ENCODE assay signal across 1 cellular context in genomic region chr5:172776235-172776594, GRCh38.
TF ChIP-seq lines count a peak whose summit lies in the region.

No MANE protein-coding gene starts in this region.

TF ChIP-seq in HepG2, 621 proteins besides CTCF, POLR2A, EP300 and RAD21 (continued from another document):
- TF ChIP-seq, protein P1, sequence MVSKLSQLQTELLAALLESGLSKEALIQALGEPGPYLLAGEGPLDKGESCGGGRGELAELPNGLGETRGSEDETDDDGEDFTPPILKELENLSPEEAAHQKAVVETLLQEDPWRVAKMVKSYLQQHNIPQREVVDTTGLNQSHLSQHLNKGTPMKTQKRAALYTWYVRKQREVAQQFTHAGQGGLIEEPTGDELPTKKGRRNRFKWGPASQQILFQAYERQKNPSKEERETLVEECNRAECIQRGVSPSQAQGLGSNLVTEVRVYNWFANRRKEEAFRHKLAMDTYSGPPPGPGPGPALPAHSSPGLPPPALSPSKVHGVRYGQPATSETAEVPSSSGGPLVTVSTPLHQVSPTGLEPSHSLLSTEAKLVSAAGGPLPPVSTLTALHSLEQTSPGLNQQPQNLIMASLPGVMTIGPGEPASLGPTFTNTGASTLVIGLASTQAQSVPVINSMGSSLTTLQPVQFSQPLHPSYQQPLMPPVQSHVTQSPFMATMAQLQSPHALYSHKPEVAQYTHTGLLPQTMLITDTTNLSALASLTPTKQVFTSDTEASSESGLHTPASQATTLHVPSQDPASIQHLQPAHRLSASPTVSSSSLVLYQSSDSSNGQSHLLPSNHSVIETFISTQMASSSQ (IDR thresholded peaks at IDR 0.05; ENCODE audit: low read depth), result peak; percentile 9; the same call in 1 of the 2 replicates
- TF ChIP-seq, protein P1 (CRISPR knock-in tag; IDR thresholded peaks at IDR 0.05; ENCODE audit: borderline replicate concordance), result 0 out of 2 replicates have a peak, but pooled peaks have one; percentile 34
- TF ChIP-seq TFDP1 (CRISPR knock-in tag; IDR thresholded peaks at IDR 0.05; ENCODE audit: borderline replicate concordance), result 0 out of 2 replicates have a peak, but pooled peaks have one; percentile 20
